1 cellular context compared by ENCODE assay signal in the genomic region with DNA sequence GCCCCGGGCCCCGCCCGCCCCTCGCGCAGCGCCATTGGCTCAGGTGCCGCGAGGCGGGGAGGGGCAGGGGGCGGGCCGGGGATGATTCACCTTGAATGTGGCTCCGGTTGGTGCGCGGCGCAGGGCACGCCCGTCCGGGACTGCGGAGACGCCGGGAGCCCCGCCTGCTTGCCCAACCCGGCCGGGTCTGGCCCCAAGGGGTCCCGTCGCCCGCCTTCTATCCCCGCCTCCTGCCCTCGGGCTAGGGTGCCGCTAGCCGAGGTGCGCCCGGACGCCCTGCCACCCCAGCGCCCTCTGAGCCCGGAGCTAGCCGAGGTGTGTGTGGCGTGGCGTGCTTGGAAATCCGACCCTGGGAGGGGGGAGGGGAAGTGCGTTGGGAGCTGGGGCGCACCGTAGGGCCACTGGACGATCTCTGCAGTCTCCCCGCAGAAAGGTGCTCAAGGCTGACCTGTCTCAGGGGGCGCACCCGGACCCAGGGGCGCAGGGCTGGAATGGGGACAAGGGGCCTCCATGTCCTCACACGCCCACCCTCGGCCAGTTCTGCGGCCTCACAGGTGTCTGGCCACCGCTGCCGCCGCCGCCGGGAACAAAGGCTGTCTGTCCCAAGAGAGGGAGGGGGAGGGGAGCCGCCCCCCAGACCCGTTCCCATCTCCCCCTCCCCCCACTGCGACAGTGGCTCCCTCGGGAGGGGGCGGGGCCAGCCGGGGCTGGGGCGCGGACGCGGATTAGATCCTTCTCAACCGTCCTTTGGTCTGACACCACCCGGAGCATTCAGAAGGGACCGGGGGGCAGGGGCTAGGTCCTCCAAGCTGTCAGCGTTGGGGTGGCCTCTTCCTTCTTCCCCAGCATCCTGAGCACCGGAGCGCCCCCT.
TF ChIP-seq lines count a peak whose summit lies in the region.

No MANE protein-coding gene starts in this region.

TF ChIP-seq in HEK293, 187 proteins besides CTCF, POLR2A, EP300 and RAD21 (continued from another document and continues in another):
- TF ChIP-seq ZNF184 (tag by site-specific recombination; IDR thresholded peaks at IDR 0.05) (no peak), MZF1 (tag by site-specific recombination; IDR thresholded peaks at IDR 0.05; ENCODE audit: borderline replicate concordance) (no peak), ZNF292 (tag by site-specific recombination; IDR thresholded peaks at IDR 0.05; ENCODE audit: borderline replicate concordance, low read depth) (no peak), ZNF354C (tag by site-specific recombination; IDR thresholded peaks at IDR 0.05; ENCODE audit: borderline replicate concordance, low read depth) (no peak), SETDB1 (IDR thresholded peaks at IDR 0.05; ENCODE audit: insufficient read length, low read length) (no peak), ZNF174 (tag by site-specific recombination; IDR thresholded peaks at IDR 0.05) (no peak), ZNF121 (tag by site-specific recombination; IDR thresholded peaks at IDR 0.05) (no peak), ZBTB1 (tag by site-specific recombination; IDR thresholded peaks at IDR 0.05) (0 out of 2 replicates have a peak, but pooled peaks have one; percentile 23), ZNF830 (tag by site-specific recombination; IDR thresholded peaks at IDR 0.05; ENCODE audit: low read depth) (no peak), ZNF24 (tag by site-specific recombination; IDR thresholded peaks at IDR 0.05) (0 out of 2 replicates have a peak, but pooled peaks have one; percentile 66), ZNF48 (tag by site-specific recombination; IDR thresholded peaks at IDR 0.05) (no peak), ZNF76 (tag by site-specific recombination; IDR thresholded peaks at IDR 0.05; ENCODE audit: borderline replicate concordance, low read depth) (0 out of 2 replicates have a peak, but pooled peaks have one; percentile 43), ZNF324 (tag by site-specific recombination; IDR thresholded peaks at IDR 0.05) (peak; percentile 62; the same call in 1 of the 2 replicates), ZNF37A (tag by site-specific recombination; IDR thresholded peaks at IDR 0.05) (no peak), MYNN (tag by site-specific recombination; IDR thresholded peaks at IDR 0.05; ENCODE audit: borderline replicate concordance) (no peak), SCRT1 (tag by site-specific recombination; IDR thresholded peaks at IDR 0.05; ENCODE audit: borderline replicate concordance) (peak; percentile 56; the same call in 1 of the 2 replicates), GLIS1 (tag by site-specific recombination; IDR thresholded peaks at IDR 0.05) (peak; percentile 59), ZBTB17 (tag by site-specific recombination; IDR thresholded peaks at IDR 0.05) (peak; percentile 50; the same call in 1 of the 2 replicates), IKZF3 (tag by site-specific recombination; IDR thresholded peaks at IDR 0.05) (no peak), ZNF623 (tag by site-specific recombination; IDR thresholded peaks at IDR 0.05) (no peak), ZNF155 (tag by site-specific recombination; IDR thresholded peaks at IDR 0.05) (no peak), ZNF544 (tag by site-specific recombination; IDR thresholded peaks at IDR 0.05) (no peak)
- TF ChIP-seq, protein P1, sequence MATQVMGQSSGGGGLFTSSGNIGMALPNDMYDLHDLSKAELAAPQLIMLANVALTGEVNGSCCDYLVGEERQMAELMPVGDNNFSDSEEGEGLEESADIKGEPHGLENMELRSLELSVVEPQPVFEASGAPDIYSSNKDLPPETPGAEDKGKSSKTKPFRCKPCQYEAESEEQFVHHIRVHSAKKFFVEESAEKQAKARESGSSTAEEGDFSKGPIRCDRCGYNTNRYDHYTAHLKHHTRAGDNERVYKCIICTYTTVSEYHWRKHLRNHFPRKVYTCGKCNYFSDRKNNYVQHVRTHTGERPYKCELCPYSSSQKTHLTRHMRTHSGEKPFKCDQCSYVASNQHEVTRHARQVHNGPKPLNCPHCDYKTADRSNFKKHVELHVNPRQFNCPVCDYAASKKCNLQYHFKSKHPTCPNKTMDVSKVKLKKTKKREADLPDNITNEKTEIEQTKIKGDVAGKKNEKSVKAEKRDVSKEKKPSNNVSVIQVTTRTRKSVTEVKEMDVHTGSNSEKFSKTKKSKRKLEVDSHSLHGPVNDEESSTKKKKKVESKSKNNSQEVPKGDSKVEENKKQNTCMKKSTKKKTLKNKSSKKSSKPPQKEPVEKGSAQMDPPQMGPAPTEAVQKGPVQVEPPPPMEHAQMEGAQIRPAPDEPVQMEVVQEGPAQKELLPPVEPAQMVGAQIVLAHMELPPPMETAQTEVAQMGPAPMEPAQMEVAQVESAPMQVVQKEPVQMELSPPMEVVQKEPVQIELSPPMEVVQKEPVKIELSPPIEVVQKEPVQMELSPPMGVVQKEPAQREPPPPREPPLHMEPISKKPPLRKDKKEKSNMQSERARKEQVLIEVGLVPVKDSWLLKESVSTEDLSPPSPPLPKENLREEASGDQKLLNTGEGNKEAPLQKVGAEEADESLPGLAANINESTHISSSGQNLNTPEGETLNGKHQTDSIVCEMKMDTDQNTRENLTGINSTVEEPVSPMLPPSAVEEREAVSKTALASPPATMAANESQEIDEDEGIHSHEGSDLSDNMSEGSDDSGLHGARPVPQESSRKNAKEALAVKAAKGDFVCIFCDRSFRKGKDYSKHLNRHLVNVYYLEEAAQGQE (tag by site-specific recombination; IDR thresholded peaks at IDR 0.05): peak; percentile 56; the same call in 1 of the 2 replicates
- TF ChIP-seq, protein P2, sequence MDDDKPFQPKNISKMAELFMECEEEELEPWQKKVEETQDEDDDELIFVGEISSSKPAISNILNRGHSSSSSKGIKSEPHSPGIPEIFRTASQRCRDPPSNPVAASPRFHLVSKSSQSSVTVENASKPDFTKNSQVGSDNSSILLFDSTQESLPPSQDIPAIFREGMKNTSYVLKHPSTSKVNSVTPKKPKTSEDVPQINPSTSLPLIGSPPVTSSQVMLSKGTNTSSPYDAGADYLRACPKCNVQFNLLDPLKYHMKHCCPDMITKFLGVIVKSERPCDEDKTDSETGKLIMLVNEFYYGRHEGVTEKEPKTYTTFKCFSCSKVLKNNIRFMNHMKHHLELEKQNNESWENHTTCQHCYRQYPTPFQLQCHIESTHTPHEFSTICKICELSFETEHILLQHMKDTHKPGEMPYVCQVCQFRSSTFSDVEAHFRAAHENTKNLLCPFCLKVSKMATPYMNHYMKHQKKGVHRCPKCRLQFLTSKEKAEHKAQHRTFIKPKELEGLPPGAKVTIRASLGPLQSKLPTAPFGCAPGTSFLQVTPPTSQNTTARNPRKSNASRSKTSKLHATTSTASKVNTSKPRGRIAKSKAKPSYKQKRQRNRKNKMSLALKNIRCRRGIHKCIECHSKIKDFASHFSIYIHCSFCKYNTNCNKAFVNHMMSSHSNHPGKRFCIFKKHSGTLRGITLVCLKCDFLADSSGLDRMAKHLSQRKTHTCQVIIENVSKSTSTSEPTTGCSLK (tag by site-specific recombination; IDR thresholded peaks at IDR 0.05): no peak
- TF ChIP-seq, protein P3, sequence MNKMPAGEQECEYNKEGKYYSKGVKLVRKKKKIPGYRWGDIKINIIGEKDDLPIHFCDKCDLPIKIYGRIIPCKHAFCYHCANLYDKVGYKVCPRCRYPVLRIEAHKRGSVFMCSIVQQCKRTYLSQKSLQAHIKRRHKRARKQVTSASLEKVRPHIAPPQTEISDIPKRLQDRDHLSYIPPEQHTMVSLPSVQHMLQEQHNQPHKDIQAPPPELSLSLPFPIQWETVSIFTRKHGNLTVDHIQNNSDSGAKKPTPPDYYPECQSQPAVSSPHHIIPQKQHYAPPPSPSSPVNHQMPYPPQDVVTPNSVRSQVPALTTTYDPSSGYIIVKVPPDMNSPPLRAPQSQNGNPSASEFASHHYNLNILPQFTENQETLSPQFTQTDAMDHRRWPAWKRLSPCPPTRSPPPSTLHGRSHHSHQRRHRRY (tag by site-specific recombination; IDR thresholded peaks at IDR 0.05): no peak; the same call in 1 of the 2 replicates
- TF ChIP-seq, protein P4, sequence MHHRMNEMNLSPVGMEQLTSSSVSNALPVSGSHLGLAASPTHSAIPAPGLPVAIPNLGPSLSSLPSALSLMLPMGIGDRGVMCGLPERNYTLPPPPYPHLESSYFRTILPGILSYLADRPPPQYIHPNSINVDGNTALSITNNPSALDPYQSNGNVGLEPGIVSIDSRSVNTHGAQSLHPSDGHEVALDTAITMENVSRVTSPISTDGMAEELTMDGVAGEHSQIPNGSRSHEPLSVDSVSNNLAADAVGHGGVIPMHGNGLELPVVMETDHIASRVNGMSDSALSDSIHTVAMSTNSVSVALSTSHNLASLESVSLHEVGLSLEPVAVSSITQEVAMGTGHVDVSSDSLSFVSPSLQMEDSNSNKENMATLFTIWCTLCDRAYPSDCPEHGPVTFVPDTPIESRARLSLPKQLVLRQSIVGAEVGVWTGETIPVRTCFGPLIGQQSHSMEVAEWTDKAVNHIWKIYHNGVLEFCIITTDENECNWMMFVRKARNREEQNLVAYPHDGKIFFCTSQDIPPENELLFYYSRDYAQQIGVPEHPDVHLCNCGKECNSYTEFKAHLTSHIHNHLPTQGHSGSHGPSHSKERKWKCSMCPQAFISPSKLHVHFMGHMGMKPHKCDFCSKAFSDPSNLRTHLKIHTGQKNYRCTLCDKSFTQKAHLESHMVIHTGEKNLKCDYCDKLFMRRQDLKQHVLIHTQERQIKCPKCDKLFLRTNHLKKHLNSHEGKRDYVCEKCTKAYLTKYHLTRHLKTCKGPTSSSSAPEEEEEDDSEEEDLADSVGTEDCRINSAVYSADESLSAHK (tag by site-specific recombination; IDR thresholded peaks at IDR 0.05): peak; percentile 41; the same call in 1 of the 2 replicates
- TF ChIP-seq, protein P5, sequence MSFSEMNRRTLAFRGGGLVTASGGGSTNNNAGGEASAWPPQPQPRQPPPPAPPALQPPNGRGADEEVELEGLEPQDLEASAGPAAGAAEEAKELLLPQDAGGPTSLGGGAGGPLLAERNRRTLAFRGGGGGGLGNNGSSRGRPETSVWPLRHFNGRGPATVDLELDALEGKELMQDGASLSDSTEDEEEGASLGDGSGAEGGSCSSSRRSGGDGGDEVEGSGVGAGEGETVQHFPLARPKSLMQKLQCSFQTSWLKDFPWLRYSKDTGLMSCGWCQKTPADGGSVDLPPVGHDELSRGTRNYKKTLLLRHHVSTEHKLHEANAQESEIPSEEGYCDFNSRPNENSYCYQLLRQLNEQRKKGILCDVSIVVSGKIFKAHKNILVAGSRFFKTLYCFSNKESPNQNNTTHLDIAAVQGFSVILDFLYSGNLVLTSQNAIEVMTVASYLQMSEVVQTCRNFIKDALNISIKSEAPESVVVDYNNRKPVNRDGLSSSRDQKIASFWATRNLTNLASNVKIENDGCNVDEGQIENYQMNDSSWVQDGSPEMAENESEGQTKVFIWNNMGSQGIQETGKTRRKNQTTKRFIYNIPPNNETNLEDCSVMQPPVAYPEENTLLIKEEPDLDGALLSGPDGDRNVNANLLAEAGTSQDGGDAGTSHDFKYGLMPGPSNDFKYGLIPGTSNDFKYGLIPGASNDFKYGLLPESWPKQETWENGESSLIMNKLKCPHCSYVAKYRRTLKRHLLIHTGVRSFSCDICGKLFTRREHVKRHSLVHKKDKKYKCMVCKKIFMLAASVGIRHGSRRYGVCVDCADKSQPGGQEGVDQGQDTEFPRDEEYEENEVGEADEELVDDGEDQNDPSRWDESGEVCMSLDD (tag by site-specific recombination; IDR thresholded peaks at IDR 0.05): peak; percentile 99
- TF ChIP-seq, protein P6, sequence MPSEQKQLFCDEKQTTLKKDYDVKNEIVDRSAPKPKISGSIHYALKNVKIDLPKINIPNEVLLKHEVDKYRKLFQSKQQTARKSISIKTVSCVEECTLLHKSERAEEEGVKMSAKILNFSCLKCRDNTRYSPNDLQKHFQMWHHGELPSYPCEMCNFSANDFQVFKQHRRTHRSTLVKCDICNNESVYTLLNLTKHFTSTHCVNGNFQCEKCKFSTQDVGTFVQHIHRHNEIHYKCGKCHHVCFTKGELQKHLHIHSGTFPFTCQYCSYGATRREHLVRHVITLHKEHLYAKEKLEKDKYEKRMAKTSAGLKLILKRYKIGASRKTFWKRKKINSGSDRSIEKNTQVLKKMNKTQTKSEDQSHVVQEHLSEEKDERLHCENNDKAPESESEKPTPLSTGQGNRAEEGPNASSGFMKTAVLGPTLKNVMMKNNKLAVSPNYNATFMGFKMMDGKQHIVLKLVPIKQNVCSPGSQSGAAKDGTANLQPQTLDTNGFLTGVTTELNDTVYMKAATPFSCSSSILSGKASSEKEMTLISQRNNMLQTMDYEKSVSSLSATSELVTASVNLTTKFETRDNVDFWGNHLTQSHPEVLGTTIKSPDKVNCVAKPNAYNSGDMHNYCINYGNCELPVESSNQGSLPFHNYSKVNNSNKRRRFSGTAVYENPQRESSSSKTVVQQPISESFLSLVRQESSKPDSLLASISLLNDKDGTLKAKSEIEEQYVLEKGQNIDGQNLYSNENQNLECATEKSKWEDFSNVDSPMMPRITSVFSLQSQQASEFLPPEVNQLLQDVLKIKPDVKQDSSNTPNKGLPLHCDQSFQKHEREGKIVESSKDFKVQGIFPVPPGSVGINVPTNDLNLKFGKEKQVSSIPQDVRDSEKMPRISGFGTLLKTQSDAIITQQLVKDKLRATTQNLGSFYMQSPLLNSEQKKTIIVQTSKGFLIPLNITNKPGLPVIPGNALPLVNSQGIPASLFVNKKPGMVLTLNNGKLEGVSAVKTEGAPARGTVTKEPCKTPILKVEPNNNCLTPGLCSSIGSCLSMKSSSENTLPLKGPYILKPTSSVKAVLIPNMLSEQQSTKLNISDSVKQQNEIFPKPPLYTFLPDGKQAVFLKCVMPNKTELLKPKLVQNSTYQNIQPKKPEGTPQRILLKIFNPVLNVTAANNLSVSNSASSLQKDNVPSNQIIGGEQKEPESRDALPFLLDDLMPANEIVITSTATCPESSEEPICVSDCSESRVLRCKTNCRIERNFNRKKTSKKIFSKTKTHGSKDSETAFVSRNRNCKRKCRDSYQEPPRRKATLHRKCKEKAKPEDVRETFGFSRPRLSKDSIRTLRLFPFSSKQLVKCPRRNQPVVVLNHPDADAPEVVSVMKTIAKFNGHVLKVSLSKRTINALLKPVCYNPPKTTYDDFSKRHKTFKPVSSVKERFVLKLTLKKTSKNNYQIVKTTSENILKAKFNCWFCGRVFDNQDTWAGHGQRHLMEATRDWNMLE (tag by site-specific recombination; conservative IDR thresholded peaks at IDR 0.05; ENCODE audit: low read depth): no peak
- TF ChIP-seq, protein P7, sequence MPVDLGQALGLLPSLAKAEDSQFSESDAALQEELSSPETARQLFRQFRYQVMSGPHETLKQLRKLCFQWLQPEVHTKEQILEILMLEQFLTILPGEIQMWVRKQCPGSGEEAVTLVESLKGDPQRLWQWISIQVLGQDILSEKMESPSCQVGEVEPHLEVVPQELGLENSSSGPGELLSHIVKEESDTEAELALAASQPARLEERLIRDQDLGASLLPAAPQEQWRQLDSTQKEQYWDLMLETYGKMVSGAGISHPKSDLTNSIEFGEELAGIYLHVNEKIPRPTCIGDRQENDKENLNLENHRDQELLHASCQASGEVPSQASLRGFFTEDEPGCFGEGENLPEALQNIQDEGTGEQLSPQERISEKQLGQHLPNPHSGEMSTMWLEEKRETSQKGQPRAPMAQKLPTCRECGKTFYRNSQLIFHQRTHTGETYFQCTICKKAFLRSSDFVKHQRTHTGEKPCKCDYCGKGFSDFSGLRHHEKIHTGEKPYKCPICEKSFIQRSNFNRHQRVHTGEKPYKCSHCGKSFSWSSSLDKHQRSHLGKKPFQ (tag by site-specific recombination; IDR thresholded peaks at IDR 0.05): no peak
- TF ChIP-seq, protein P8, sequence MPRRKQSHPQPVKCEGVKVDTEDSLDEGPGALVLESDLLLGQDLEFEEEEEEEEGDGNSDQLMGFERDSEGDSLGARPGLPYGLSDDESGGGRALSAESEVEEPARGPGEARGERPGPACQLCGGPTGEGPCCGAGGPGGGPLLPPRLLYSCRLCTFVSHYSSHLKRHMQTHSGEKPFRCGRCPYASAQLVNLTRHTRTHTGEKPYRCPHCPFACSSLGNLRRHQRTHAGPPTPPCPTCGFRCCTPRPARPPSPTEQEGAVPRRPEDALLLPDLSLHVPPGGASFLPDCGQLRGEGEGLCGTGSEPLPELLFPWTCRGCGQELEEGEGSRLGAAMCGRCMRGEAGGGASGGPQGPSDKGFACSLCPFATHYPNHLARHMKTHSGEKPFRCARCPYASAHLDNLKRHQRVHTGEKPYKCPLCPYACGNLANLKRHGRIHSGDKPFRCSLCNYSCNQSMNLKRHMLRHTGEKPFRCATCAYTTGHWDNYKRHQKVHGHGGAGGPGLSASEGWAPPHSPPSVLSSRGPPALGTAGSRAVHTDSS (tag by site-specific recombination; IDR thresholded peaks at IDR 0.05): no peak
